In the genomic region with DNA sequence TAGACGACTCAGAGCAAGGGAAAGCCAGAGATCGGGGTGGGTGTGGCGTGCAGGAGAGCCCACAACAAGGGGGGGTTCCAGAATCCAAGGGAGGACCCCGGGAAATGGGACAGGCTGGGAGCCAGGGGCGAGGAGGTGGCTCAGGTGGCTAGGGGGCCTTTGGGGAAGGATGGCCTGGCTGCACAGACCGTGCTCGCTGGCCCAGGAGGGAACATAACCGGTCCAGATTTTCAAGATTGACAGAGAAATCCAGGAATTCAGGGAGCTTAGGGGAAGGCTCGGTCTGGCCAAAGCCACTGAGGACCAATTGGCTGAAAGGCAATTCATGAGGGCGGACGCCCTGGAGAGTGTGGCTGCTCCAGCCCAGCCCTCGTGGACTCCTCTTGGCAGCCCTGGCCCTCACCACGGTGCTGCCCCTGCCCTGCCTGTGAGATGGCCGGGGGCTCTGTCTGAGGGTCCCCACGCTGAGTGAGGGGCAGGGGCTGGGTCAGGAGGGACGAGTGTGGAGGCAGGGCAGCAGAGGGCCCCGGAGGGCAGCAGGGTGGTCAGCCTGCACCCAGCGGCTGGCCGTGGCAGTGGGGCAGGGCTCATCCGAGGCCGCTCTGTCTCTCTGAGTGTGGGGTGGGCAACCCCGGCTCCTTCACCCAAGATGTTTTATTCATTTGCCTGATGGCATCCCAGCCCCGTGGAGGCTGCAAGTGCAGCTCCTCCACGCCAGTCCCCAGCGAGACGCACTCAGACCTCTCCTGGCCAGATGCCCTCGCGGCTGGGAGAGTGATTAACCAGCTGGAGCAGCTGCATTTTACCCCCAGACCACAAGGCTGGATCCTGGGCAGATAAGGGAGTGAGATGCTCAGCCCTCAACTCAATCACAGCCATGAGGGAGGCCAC, we compare ENCODE assay signal across 1 cellular context.
TF ChIP-seq lines count a peak whose summit lies in the region.

No MANE protein-coding gene starts in this region.

TF ChIP-seq in WTC11, 78 proteins besides CTCF, POLR2A, EP300 and RAD21:
- TF ChIP-seq, protein P1, sequence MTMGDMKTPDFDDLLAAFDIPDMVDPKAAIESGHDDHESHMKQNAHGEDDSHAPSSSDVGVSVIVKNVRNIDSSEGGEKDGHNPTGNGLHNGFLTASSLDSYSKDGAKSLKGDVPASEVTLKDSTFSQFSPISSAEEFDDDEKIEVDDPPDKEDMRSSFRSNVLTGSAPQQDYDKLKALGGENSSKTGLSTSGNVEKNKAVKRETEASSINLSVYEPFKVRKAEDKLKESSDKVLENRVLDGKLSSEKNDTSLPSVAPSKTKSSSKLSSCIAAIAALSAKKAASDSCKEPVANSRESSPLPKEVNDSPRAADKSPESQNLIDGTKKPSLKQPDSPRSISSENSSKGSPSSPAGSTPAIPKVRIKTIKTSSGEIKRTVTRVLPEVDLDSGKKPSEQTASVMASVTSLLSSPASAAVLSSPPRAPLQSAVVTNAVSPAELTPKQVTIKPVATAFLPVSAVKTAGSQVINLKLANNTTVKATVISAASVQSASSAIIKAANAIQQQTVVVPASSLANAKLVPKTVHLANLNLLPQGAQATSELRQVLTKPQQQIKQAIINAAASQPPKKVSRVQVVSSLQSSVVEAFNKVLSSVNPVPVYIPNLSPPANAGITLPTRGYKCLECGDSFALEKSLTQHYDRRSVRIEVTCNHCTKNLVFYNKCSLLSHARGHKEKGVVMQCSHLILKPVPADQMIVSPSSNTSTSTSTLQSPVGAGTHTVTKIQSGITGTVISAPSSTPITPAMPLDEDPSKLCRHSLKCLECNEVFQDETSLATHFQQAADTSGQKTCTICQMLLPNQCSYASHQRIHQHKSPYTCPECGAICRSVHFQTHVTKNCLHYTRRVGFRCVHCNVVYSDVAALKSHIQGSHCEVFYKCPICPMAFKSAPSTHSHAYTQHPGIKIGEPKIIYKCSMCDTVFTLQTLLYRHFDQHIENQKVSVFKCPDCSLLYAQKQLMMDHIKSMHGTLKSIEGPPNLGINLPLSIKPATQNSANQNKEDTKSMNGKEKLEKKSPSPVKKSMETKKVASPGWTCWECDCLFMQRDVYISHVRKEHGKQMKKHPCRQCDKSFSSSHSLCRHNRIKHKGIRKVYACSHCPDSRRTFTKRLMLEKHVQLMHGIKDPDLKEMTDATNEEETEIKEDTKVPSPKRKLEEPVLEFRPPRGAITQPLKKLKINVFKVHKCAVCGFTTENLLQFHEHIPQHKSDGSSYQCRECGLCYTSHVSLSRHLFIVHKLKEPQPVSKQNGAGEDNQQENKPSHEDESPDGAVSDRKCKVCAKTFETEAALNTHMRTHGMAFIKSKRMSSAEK (CRISPR knock-in tag; IDR thresholded peaks at IDR 0.05; ENCODE audit: borderline replicate concordance) = no peak
- TF ChIP-seq ZNF219 (CRISPR knock-in tag; IDR thresholded peaks at IDR 0.05; ENCODE audit: borderline replicate concordance) (no peak), ZBTB21 (CRISPR knock-in tag; IDR thresholded peaks at IDR 0.05; ENCODE audit: borderline replicate concordance) (no peak), TEAD1 (CRISPR knock-in tag; IDR thresholded peaks at IDR 0.05) (no peak), MYBL2 (CRISPR knock-in tag; IDR thresholded peaks at IDR 0.05) (no peak), GTF2I (CRISPR knock-in tag; conservative IDR thresholded peaks at IDR 0.05) (no peak), PRRX2 (CRISPR knock-in tag; IDR thresholded peaks at IDR 0.05) (no peak), ZNF317 (CRISPR knock-in tag; IDR thresholded peaks at IDR 0.05; ENCODE audit: borderline replicate concordance, low read depth) (no peak), EMX1 (CRISPR knock-in tag; IDR thresholded peaks at IDR 0.05) (no peak), ZNF138 (CRISPR knock-in tag; conservative IDR thresholded peaks at IDR 0.05) (no peak), CBFB (CRISPR knock-in tag; IDR thresholded peaks at IDR 0.05; ENCODE audit: low read depth) (no peak)
- TF ChIP-seq, protein P2, sequence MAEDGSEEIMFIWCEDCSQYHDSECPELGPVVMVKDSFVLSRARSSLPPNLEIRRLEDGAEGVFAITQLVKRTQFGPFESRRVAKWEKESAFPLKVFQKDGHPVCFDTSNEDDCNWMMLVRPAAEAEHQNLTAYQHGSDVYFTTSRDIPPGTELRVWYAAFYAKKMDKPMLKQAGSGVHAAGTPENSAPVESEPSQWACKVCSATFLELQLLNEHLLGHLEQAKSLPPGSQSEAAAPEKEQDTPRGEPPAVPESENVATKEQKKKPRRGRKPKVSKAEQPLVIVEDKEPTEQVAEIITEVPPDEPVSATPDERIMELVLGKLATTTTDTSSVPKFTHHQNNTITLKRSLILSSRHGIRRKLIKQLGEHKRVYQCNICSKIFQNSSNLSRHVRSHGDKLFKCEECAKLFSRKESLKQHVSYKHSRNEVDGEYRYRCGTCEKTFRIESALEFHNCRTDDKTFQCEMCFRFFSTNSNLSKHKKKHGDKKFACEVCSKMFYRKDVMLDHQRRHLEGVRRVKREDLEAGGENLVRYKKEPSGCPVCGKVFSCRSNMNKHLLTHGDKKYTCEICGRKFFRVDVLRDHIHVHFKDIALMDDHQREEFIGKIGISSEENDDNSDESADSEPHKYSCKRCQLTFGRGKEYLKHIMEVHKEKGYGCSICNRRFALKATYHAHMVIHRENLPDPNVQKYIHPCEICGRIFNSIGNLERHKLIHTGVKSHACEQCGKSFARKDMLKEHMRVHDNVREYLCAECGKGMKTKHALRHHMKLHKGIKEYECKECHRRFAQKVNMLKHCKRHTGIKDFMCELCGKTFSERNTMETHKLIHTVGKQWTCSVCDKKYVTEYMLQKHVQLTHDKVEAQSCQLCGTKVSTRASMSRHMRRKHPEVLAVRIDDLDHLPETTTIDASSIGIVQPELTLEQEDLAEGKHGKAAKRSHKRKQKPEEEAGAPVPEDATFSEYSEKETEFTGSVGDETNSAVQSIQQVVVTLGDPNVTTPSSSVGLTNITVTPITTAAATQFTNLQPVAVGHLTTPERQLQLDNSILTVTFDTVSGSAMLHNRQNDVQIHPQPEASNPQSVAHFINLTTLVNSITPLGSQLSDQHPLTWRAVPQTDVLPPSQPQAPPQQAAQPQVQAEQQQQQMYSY (CRISPR knock-in tag; IDR thresholded peaks at IDR 0.05) = no peak
- TF ChIP-seq, protein P3, sequence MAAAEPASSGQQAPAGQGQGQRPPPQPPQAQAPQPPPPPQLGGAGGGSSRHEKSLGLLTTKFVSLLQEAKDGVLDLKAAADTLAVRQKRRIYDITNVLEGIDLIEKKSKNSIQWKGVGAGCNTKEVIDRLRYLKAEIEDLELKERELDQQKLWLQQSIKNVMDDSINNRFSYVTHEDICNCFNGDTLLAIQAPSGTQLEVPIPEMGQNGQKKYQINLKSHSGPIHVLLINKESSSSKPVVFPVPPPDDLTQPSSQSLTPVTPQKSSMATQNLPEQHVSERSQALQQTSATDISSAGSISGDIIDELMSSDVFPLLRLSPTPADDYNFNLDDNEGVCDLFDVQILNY (CRISPR knock-in tag; IDR thresholded peaks at IDR 0.05) = no peak
- TF ChIP-seq, protein P4, sequence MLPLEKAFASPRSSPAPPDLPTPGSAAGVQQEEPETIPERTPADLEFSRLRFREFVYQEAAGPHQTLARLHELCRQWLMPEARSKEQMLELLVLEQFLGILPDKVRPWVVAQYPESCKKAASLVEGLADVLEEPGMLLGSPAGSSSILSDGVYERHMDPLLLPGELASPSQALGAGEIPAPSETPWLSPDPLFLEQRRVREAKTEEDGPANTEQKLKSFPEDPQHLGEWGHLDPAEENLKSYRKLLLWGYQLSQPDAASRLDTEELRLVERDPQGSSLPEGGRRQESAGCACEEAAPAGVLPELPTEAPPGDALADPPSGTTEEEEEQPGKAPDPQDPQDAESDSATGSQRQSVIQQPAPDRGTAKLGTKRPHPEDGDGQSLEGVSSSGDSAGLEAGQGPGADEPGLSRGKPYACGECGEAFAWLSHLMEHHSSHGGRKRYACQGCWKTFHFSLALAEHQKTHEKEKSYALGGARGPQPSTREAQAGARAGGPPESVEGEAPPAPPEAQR (CRISPR knock-in tag; IDR thresholded peaks at IDR 0.05) = no peak
